Comparison of ENCODE assay signal across 25 cellular contexts in genomic region chr14:53237488-53237887, GRCh38.
"Had no signal": no experiment of that assay in that cellular context is flagged by ENCODE, and none has a peak within 500 bp of the region (broad histone marks: within the 10 kb centered on the region; RNA-seq: fewer than 3 reads in every experiment).

No MANE protein-coding gene starts in this region.

- H3K4me1 ChIP-seq: suprapubic skin, transverse colon had no signal

- H3K9me3 ChIP-seq: ovary, suprapubic skin, transverse colon had no signal

- ATAC-seq: activated CD8-positive, alpha-beta T cell treated with anti-CD3 and anti-CD28 coated beads for 36 hours; activated naive CD4-positive, alpha-beta T cell treated with anti-CD3 and anti-CD28 coated beads, Interleukin-2, amount 50 U/mL, for 72 hours; esophagus mucosa; left ventricle myocardium superior; T-helper 17 cell; WTC11 had no signal

- H3K4me3 ChIP-seq: dorsolateral prefrontal cortex, ovary, suprapubic skin, transverse colon had no signal

- H3K27me3 Mint-ChIP-seq: activated CD4-positive, alpha-beta T cell treated with anti-CD3 and anti-CD28 coated beads, Interleukin-2, amount 10 ng/mL, durations not matched to agents 7 days and 5 days; activated CD8-positive, alpha-beta T cell treated with anti-CD3 and anti-CD28 coated beads for 36 hours; naive B cell; progenitor cell of endocrine pancreas; T-helper 17 cell had no signal

- H3K4me1 Mint-ChIP-seq: activated CD4-positive, alpha-beta T cell treated with anti-CD3 and anti-CD28 coated beads, Interleukin-2, amount 10 ng/mL, durations not matched to agents 7 days and 5 days; mesothelial cell of epicardium; naive B cell; T-helper 17 cell had no signal

- H3K27me3 ChIP-seq: dorsolateral prefrontal cortex, ovary, suprapubic skin, transverse colon had no signal

- H3K4me3 Mint-ChIP-seq: activated CD4-positive, alpha-beta T cell treated with anti-CD3 and anti-CD28 coated beads, Interleukin-2, amount 10 ng/mL, durations not matched to agents 7 days and 5 days; activated CD8-positive, alpha-beta T cell treated with anti-CD3 and anti-CD28 coated beads for 36 hours; mesothelial cell of epicardium; naive B cell; nephron progenitor cell; T-helper 17 cell; WTC11 had no signal

- H3K27ac Mint-ChIP-seq: activated CD4-positive, alpha-beta T cell treated with anti-CD3 and anti-CD28 coated beads, Interleukin-2, amount 10 ng/mL, durations not matched to agents 7 days and 5 days; activated CD8-positive, alpha-beta T cell treated with anti-CD3 and anti-CD28 coated beads for 36 hours; activated naive CD4-positive, alpha-beta T cell treated with anti-CD3 and anti-CD28 coated beads, Interleukin-2, amount 50 U/mL, for 72 hours; activated T-helper 2 cell treated with anti-CD3 and anti-CD28 coated beads, Interferon-gamma antibody, Interleukin-2, Interleukin-4, amounts not matched to agents 10 μg/mL and 5 μg/mL and 100 μg/mL, durations not matched to agents 14 hours and 24 hours and 36 hours; mesothelial cell of epicardium; naive B cell; nephron progenitor cell; progenitor cell of endocrine pancreas; T-helper 17 cell; WTC11 had no signal

- DNase-seq: activated CD4-positive, alpha-beta T cell treated with anti-CD3 and anti-CD28 coated beads for 1 hour; activated CD4-positive, alpha-beta T cell treated with anti-CD3 and anti-CD28 coated beads, Interleukin-2, amount 10 ng/mL, durations not matched to agents 7 days and 5 days; activated CD8-positive, alpha-beta T cell treated with anti-CD3 and anti-CD28 coated beads for 36 hours; activated naive CD4-positive, alpha-beta T cell; activated T-cell treated with anti-CD3 and anti-CD28 coated beads, Interleukin-2, amount 50 U/mL, for 48 hours; dorsolateral prefrontal cortex; effector memory CD4-positive, alpha-beta T cell; foreskin fibroblast; left ventricle myocardium superior; mammary epithelial cell; naive B cell; nephron progenitor cell; ovary; stimulated activated CD4-positive, alpha-beta T cell treated with anti-CD3 and anti-CD28 coated beads, Interleukin-15, amount 100 ng/mL, for 24 hours; stimulated activated CD4-positive, alpha-beta T cell treated with anti-CD3 and anti-CD28 coated beads, Interleukin-2, amount 100 ng/mL, for 24 hours; stimulated activated naive CD4-positive, alpha-beta T cell; T-helper 17 cell; transverse colon had no signal

- H3K36me3 ChIP-seq: ovary, suprapubic skin, transverse colon had no signal

- H3K27ac ChIP-seq: dorsolateral prefrontal cortex, ovary, suprapubic skin, transverse colon had no signal
